9 cellular contexts compared by ENCODE assay signal in the genomic region with DNA sequence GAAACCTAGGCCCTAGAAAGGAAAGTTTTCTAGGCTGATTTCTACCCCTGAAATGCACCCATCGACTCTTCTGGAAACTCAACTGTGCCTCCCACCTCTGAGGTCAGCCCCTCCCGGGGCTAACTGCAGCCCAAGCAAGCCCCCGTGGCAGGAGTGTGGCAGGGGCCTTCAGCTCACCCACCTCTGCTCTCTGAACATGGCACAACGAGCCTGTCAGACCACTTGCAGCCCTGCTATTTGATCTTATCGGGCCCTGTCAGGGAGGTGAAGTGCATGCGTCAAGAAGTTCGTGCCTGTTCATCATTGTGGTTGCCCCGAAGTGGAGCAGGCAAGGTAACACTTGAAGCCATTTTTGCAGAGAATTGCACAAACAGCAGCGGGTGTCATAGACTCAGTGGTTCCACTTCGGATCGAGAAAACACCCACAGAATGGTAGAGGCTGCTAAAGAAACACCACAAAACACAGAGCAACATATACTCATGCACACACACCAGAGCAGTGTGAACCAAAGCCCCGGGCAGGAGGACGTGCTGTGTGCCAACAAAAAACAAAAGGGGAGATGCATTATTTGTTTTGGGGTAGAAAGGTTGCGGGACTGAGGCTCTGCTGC.
DNase-seq lines count a peak whose midpoint lies in the region; ATAC-seq lines count a peak whose summit lies in the region.
"Had no signal": no experiment of that assay in that cellular context is flagged by ENCODE, and none has a peak within 500 bp of the region (broad histone marks: within the 10 kb centered on the region; RNA-seq: fewer than 3 reads in every experiment).

No MANE protein-coding gene starts in this region.

- peaks cover 14 to 36% (median 17%) of the 10 kb centered on the region in 3 donors for H3K4me1 Mint-ChIP-seq in IgD-negative memory B cell

- no peak overlapping the region for H3K4me3 Mint-ChIP-seq in IgD-negative memory B cell

- H3K27ac ChIP-seq in effector memory CD4-positive, alpha-beta T cell (ENCODE audit: insufficient read depth, low read length, poor library complexity, severe bottlenecking), result peak overlapping the region; percentile 90
- H3K27ac ChIP-seq: epithelial cell of prostate had no signal

- no peaks in the 10 kb centered on the region for H3K27me3 Mint-ChIP-seq in IgD-negative memory B cell

- peak overlapping the region in 2 of 3 donors; percentile 87 to 88 for H3K27ac Mint-ChIP-seq in IgD-negative memory B cell

- no peaks in the 10 kb centered on the region for H3K27me3 ChIP-seq in effector memory CD4-positive, alpha-beta T cell (replicated peaks; ENCODE audit: control insufficient read depth, insufficient read depth, low read length, poor library complexity, severe bottlenecking)

- DNase-seq in activated CD8-positive, alpha-beta memory T cell treated with anti-CD3 and anti-CD28 coated beads for 24 hours, result peak; percentile 90
- DNase-seq in effector memory CD4-positive, alpha-beta T cell, result peak; percentile 71 to 82 (median 75)
- peak; percentile 70 for DNase-seq in stimulated activated CD8-positive, alpha-beta memory T cell treated with anti-CD3 and anti-CD28 coated beads, Interleukin-12 subunit alpha, Interleukin-12 subunit beta, amount 100 ng/mL, for 24 hours (ENCODE audit: extremely low read depth)
- DNase-seq in NCI-H1105 (lab: John Stamatoyannopoulos, UW) (no peak), NCI-H1092 treated with DMSO at 0.1 percent for 48 hours (lab: John Stamatoyannopoulos, UW) (no peak), T1000 (lab: John Stamatoyannopoulos, UW) (no peak)

- ATAC-seq in HG02885 (IDR thresholded peaks at IDR 0.05; ENCODE audit: poor library complexity, unreplicated experiment), result no peak

- peaks cover 80% of the 10 kb centered on the region for H3K4me1 ChIP-seq in effector memory CD4-positive, alpha-beta T cell (ENCODE audit: control insufficient read depth, insufficient read depth, low read length, poor library complexity, severe bottlenecking)

- no peaks in the 10 kb centered on the region for H3K36me3 ChIP-seq in effector memory CD4-positive, alpha-beta T cell (ENCODE audit: control insufficient read depth, insufficient read depth, low read length)

- no peak overlapping the region for H3K4me3 ChIP-seq in effector memory CD4-positive, alpha-beta T cell (ENCODE audit: insufficient read depth, low read depth, low read length, poor library complexity, severe bottlenecking)

- no peaks in the 10 kb centered on the region for H3K9me3 ChIP-seq in effector memory CD4-positive, alpha-beta T cell (ENCODE audit: control insufficient read depth, low read length)

- no peaks in the 10 kb centered on the region for H3K36me3 Mint-ChIP-seq in IgD-negative memory B cell

- H3K9me3 Mint-ChIP-seq in IgD-negative memory B cell, result no peaks in the 10 kb centered on the region

Comparison
In these comparisons a context has a peak if more than half of its experiments do, and no peak if none do; other contexts are left out.
1. DNase-seq: peak in activated CD8-positive, alpha-beta memory T cell treated with anti-CD3 and anti-CD28 coated beads for 24 hours (single experiment), effector memory CD4-positive, alpha-beta T cell (3 of 3) and stimulated activated CD8-positive, alpha-beta memory T cell treated with anti-CD3 and anti-CD28 coated beads, Interleukin-12 subunit alpha, Interleukin-12 subunit beta, amount 100 ng/mL, for 24 hours (single experiment); none in NCI-H1105 (single experiment), NCI-H1092 treated with DMSO at 0.1 percent for 48 hours (single experiment) and T1000 (single experiment).